Comparison of ENCODE assay signal across 2 cellular contexts in genomic region chr1:236149696-236150228, GRCh38.
TF ChIP-seq lines count a peak whose summit lies in the region.

No MANE protein-coding gene starts in this region.

TF ChIP-seq in GM23338, 12 proteins besides CTCF, POLR2A, EP300 and RAD21:
- TF ChIP-seq ZNF462 (CRISPR knock-in tag; IDR thresholded peaks at IDR 0.05): no peak
- TF ChIP-seq POLR2AphosphoS5 (IDR thresholded peaks at IDR 0.05; ENCODE audit: low read depth): no peak
- TF ChIP-seq EZH2phosphoT487 (IDR thresholded peaks at IDR 0.05; ENCODE audit: unreplicated experiment): no peak
- no peak for TF ChIP-seq CREB1 (CRISPR knock-in tag; IDR thresholded peaks at IDR 0.05; ENCODE audit: low read depth)
TF ChIP-seq in GM23338: peak in this region for 0.

TF ChIP-seq in K562, 482 proteins besides CTCF, POLR2A, EP300 and RAD21:
- TF ChIP-seq DMBX1 (CRISPR knock-in tag; IDR thresholded peaks at IDR 0.05; ENCODE audit: borderline replicate concordance): no peak
- no peak for TF ChIP-seq ARID3A (IDR thresholded peaks at IDR 0.05; ENCODE audit: borderline replicate concordance, low read depth, low read length)
- TF ChIP-seq SUPT5H (IDR thresholded peaks at IDR 0.05): no peak
- TF ChIP-seq THAP12 (CRISPR knock-in tag; IDR thresholded peaks at IDR 0.05): no peak
- 0 out of 2 replicates have a peak, but pooled peaks have one; percentile 16 for TF ChIP-seq ELF4 (CRISPR knock-in tag; IDR thresholded peaks at IDR 0.05)
- TF ChIP-seq ZBTB26 (CRISPR knock-in tag; IDR thresholded peaks at IDR 0.05): peak; percentile 54; the same call in 1 of the 2 replicates
- TF ChIP-seq ILK (tag; IDR thresholded peaks at IDR 0.05; ENCODE audit: borderline replicate concordance, low read depth): no peak
- TF ChIP-seq LARP7 (IDR thresholded peaks at IDR 0.05): no peak
- no peak for TF ChIP-seq CHD1 (IDR thresholded peaks at IDR 0.05; ENCODE audit: low read length)
- no peak for TF ChIP-seq ZNF445 (CRISPR knock-in tag; IDR thresholded peaks at IDR 0.05; ENCODE audit: low read depth)
- no peak for TF ChIP-seq CCNT2 (IDR thresholded peaks at IDR 0.05; ENCODE audit: borderline replicate concordance, extremely low read depth, insufficient read length, low read depth, low read length)
- TF ChIP-seq RREB1 (CRISPR knock-in tag; IDR thresholded peaks at IDR 0.05): no peak
- TF ChIP-seq MNT (conservative IDR thresholded peaks at IDR 0.05): no peak
- TF ChIP-seq ZNF280B (CRISPR knock-in tag; IDR thresholded peaks at IDR 0.05): no peak
- TF ChIP-seq UBTF (IDR thresholded peaks at IDR 0.05; ENCODE audit: borderline replicate concordance in 1 of 2, low read depth in 2 of 2, low read length in 2 of 2): no peak
- no peak for TF ChIP-seq THRB (CRISPR knock-in tag; conservative IDR thresholded peaks at IDR 0.05)
- no peak for TF ChIP-seq ZBTB12 (CRISPR knock-in tag; IDR thresholded peaks at IDR 0.05)
- TF ChIP-seq SP1 (CRISPR knock-in tag; IDR thresholded peaks at IDR 0.05): no peak
- TF ChIP-seq HBP1 (CRISPR knock-in tag; IDR thresholded peaks at IDR 0.05): 0 out of 2 replicates have a peak, but pooled peaks have one; percentile 24
- TF ChIP-seq C11orf30 (IDR thresholded peaks at IDR 0.05; ENCODE audit: low read depth): no peak
- TF ChIP-seq SMAD3 (CRISPR knock-in tag; conservative IDR thresholded peaks at IDR 0.05): no peak
- TF ChIP-seq ZC3H11A (IDR thresholded peaks at IDR 0.05; ENCODE audit: low read depth, low read length): no peak
- no peak for TF ChIP-seq HCFC1 (IDR thresholded peaks at IDR 0.05; ENCODE audit: low read depth, low read length)
- no peak for TF ChIP-seq ZNF644 (tag; IDR thresholded peaks at IDR 0.05; ENCODE audit: low read depth)
- TF ChIP-seq E2F6 (IDR thresholded peaks at IDR 0.05; ENCODE audit: borderline replicate concordance in 1 of 2, extremely low read depth in 1 of 2, insufficient read depth in 1 of 2, insufficient read length in 1 of 2, low read depth in 1 of 2, low read length in 1 of 2, poor library complexity in 1 of 2, severe bottlenecking in 1 of 2): no peak
- no peak for TF ChIP-seq NCOA1 (IDR thresholded peaks at IDR 0.05; ENCODE audit: low read depth)
- no peak for TF ChIP-seq XRCC5 (IDR thresholded peaks at IDR 0.05; ENCODE audit: low read depth, low read length)
